ENCODE assay signal across 15 cellular contexts in the genomic region with DNA sequence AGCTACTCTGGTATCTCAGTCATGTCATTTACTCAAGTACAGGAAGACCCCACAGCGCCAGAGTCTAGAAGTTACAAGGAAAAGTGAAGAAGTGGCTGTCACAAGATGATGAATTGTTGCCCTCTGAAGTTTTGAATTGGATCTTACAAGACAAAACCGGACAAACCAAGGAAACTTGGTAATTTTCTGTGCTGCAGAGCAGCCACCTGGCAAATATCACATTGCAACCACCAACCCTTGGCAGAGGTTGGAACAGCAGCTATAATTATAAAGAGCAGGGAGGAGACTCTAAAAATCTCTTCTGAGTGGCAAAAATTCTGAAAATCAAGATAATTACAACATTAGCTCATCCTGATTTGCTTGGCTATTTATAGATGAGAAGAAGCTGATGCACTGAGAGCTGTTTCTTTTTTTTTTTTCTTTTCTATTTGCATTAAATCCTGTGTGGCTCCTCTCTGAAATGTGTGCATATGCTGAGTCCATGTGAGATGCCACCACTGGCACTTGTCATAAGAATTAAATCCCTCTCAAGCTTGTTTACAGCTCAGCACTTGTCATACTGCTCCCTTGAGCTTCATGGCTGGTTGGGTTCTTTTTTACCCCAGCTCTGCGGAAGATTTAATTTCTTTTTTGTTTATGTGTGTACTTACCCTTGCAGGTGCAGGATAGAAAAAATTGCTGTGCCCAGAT.
A peak's percentile ranks its signal among the peaks of the same experiment; 100 is the strongest.
DNase-seq lines count a peak whose midpoint lies in the region; ATAC-seq and TF ChIP-seq lines count a peak whose summit lies in the region.
"Had no signal": no experiment of that assay in that cellular context is flagged by ENCODE, and none has a peak within 500 bp of the region (broad histone marks: within the 10 kb centered on the region; RNA-seq: fewer than 3 reads in every experiment).

No MANE protein-coding gene starts in this region.

- H3K27me3 Mint-ChIP-seq in activated CD8-positive, alpha-beta memory T cell treated with anti-CD3 and anti-CD28 coated beads, Interleukin-2, amount 10 ng/mL, durations not matched to agents 7 days and 5 days = peaks cover 9% of the 10 kb centered on the region

- peak; percentile 65 for DNase-seq in NCI-H82 (lab: John Stamatoyannopoulos, UW)
- peak; percentile 59 for DNase-seq in inferior parietal cortex (ENCODE audit: extremely low spot score)
- no peak for DNase-seq in activated CD8-positive, alpha-beta memory T cell treated with anti-CD3 and anti-CD28 coated beads, Interleukin-2, amount 10 ng/mL, durations not matched to agents 7 days and 5 days
- DNase-seq: AML-193; effector memory CD8-positive, alpha-beta T cell; GF-D8; HCEC 1CT; stimulated activated CD4-positive, alpha-beta T cell treated with anti-CD3 and anti-CD28 coated beads, Interleukin-2, amount 100 ng/mL, for 24 hours had no signal

- no peaks in the 10 kb centered on the region for H3K9me3 ChIP-seq in BLaER1
- H3K9me3 ChIP-seq: ascending aorta had no signal

- no peak overlapping the region for H3K27ac Mint-ChIP-seq in activated CD8-positive, alpha-beta memory T cell treated with anti-CD3 and anti-CD28 coated beads, Interleukin-2, amount 10 ng/mL, durations not matched to agents 7 days and 5 days
- H3K27ac Mint-ChIP-seq: effector memory CD8-positive, alpha-beta T cell; T-helper 2 cell treated with Interferon-gamma antibody and Interleukin-4, amounts not matched to agents 5 μg/mL and 100 μg/mL, for 36 hours had no signal

- H3K27ac ChIP-seq in BLaER1 = peak overlapping the region; percentile 54
- H3K27ac ChIP-seq in KMS-11 = peak overlapping the region; percentile 6; the same call in 1 of the 2 replicates
- H3K27ac ChIP-seq: ascending aorta had no signal

- TF ChIP-seq CTCF in KMS-11 (conservative IDR thresholded peaks at IDR 0.05; ENCODE audit: low read depth, low read length) = no peak

- peaks cover 7% of the 10 kb centered on the region for H3K4me1 Mint-ChIP-seq in activated CD8-positive, alpha-beta memory T cell treated with anti-CD3 and anti-CD28 coated beads, Interleukin-2, amount 10 ng/mL, durations not matched to agents 7 days and 5 days

- no peaks in the 10 kb centered on the region for H3K9me3 Mint-ChIP-seq in activated CD8-positive, alpha-beta memory T cell treated with anti-CD3 and anti-CD28 coated beads, Interleukin-2, amount 10 ng/mL, durations not matched to agents 7 days and 5 days (ENCODE audit: low read depth)
- H3K9me3 Mint-ChIP-seq: effector memory CD8-positive, alpha-beta T cell; T-helper 2 cell treated with Interferon-gamma antibody and Interleukin-4, amounts not matched to agents 5 μg/mL and 100 μg/mL, for 36 hours had no signal

- H3K9ac ChIP-seq in BLaER1 (peak overlapping the region; percentile 21; the same call in 1 of the 2 replicates), KMS-11 (no peak overlapping the region)

- H3K36me3 Mint-ChIP-seq in activated CD8-positive, alpha-beta memory T cell treated with anti-CD3 and anti-CD28 coated beads, Interleukin-2, amount 10 ng/mL, durations not matched to agents 7 days and 5 days = no peaks in the 10 kb centered on the region

- H3K4me3 Mint-ChIP-seq in activated CD8-positive, alpha-beta memory T cell treated with anti-CD3 and anti-CD28 coated beads, Interleukin-2, amount 10 ng/mL, durations not matched to agents 7 days and 5 days = no peak overlapping the region
- H3K4me3 Mint-ChIP-seq: effector memory CD8-positive, alpha-beta T cell; T-helper 2 cell treated with Interferon-gamma antibody and Interleukin-4, amounts not matched to agents 5 μg/mL and 100 μg/mL, for 36 hours had no signal

- no peaks in the 10 kb centered on the region for H3K27me3 ChIP-seq in BLaER1
- no peaks in the 10 kb centered on the region for H3K27me3 ChIP-seq in KMS-11 (ENCODE audit: insufficient read depth, low read depth)
- H3K27me3 ChIP-seq: ascending aorta had no signal

- H4K20me1 ChIP-seq in BLaER1 = no peaks in the 10 kb centered on the region
- H4K20me1 ChIP-seq in KMS-11 (ENCODE audit: insufficient read depth) = no peaks in the 10 kb centered on the region

- H3K4me1 ChIP-seq in BLaER1 (peaks cover 41% of the 10 kb centered on the region), KMS-11 (ENCODE audit: low read depth, poor library complexity, severe bottlenecking) (peaks cover 31% of the 10 kb centered on the region)
- H3K4me1 ChIP-seq: ascending aorta had no signal

- H3K4me2 ChIP-seq in BLaER1 = peak overlapping the region; percentile 71
- peak overlapping the region; percentile 7 for H3K4me2 ChIP-seq in KMS-11

- H2AFZ ChIP-seq in KMS-11 (ENCODE audit: low read depth) = 0 out of 2 replicates have a peak overlapping the region, but pooled peaks have one; percentile 12

- no peak for ATAC-seq in activated CD8-positive, alpha-beta memory T cell treated with anti-CD3 and anti-CD28 coated beads, Interleukin-2, amount 10 ng/mL, durations not matched to agents 7 days and 5 days
- ATAC-seq in HG03045 (IDR thresholded peaks at IDR 0.05; ENCODE audit: unreplicated experiment) (no peak), GM18502 (IDR thresholded peaks at IDR 0.05; ENCODE audit: poor library complexity, unreplicated experiment) (no peak), HG02759 (IDR thresholded peaks at IDR 0.05; ENCODE audit: unreplicated experiment) (no peak)
- ATAC-seq: effector memory CD8-positive, alpha-beta T cell had no signal

- H3K4me3 ChIP-seq in BLaER1 (no peak overlapping the region), KMS-11 (IDR thresholded peaks at IDR 0.05; ENCODE audit: insufficient read depth, low read depth, low read length) (no peak overlapping the region)
- H3K4me3 ChIP-seq: ascending aorta had no signal

- no peaks in the 10 kb centered on the region for H3K36me3 ChIP-seq in BLaER1
- no peaks in the 10 kb centered on the region for H3K36me3 ChIP-seq in KMS-11 (ENCODE audit: insufficient read depth)
- H3K36me3 ChIP-seq: ascending aorta had no signal

- CTCF ChIA-PET in activated CD8-positive, alpha-beta memory T cell treated with anti-CD3 and anti-CD28 coated beads, Interleukin-2, amount 10 ng/mL, durations not matched to agents 7 days and 5 days (lab: Charles Lee) = no interaction called here

- H3K79me2 ChIP-seq in KMS-11 (ENCODE audit: insufficient read depth, low read depth) = no peaks in the 10 kb centered on the region
